In genomic region chr12:57888407-57889157, GRCh38 we compare ENCODE assay signal across 8 cellular contexts. TPM values are rescaled to one million over a fixed set of nuclear protein-coding genes. Genes with fewer than 3 reads are reported as not detected.
DNase-seq lines count a peak whose midpoint lies in the region; ATAC-seq and TF ChIP-seq lines count a peak whose summit lies in the region.

No MANE protein-coding gene starts in this region.

- 0 out of 2 replicates have a peak overlapping the region, but pooled peaks have one; percentile 12 for H3K4me2 ChIP-seq in BLaER1
- H3K4me2 ChIP-seq in KMS-11: peak overlapping the region; percentile 11; the same call in 1 of the 2 replicates

- H3K36me3 ChIP-seq in BLaER1 (no peaks in the 10 kb centered on the region), KMS-11 (ENCODE audit: insufficient read depth) (no peaks in the 10 kb centered on the region), duodenal mucosa (ENCODE audit: control insufficient read depth in 1 of 2, insufficient read depth in 2 of 2, low read length in 2 of 2) (no peaks in the 10 kb centered on the region), mucosa of stomach (ENCODE audit: control insufficient read depth, insufficient read depth, low read length) (no peaks in the 10 kb centered on the region), aorta (ENCODE audit: control insufficient read depth in 1 of 2, insufficient read depth in 2 of 2, low read length in 1 of 2) (no peaks in the 10 kb centered on the region)

- no peak for TF ChIP-seq CTCF in KMS-11 (conservative IDR thresholded peaks at IDR 0.05; ENCODE audit: low read depth, low read length)

- H3K9me3 ChIP-seq in BLaER1 (peaks cover 11% of the 10 kb centered on the region), duodenal mucosa (ENCODE audit: control insufficient read depth in 1 of 2, low read length in 2 of 2) (no peaks in the 10 kb centered on the region), mucosa of stomach (ENCODE audit: control insufficient read depth, low read length) (no peaks in the 10 kb centered on the region), aorta (ENCODE audit: control insufficient read depth, low read length) (no peaks in the 10 kb centered on the region)

- ATAC-seq in aorta (ENCODE audit: low FRiP score) (peak; percentile 33), HG03571 (IDR thresholded peaks at IDR 0.05; ENCODE audit: unreplicated experiment) (no peak)

- H4K20me1 ChIP-seq in BLaER1: no peaks in the 10 kb centered on the region
- H4K20me1 ChIP-seq in KMS-11 (ENCODE audit: insufficient read depth): no peaks in the 10 kb centered on the region

- WGBS in aorta, 2 donors: 3 to 4% methylated on average over 15 of the region's 15 CpGs

- no peak overlapping the region for H3K9ac ChIP-seq in BLaER1
- H3K9ac ChIP-seq in KMS-11: no peak overlapping the region
- peak overlapping the region; percentile 20 to 57 for H3K9ac ChIP-seq in duodenal mucosa (ENCODE audit: low read depth in 1 of 2, low read length in 2 of 2)
- peak overlapping the region; percentile 62 for H3K9ac ChIP-seq in mucosa of stomach (ENCODE audit: low read length)

- H3K27me3 ChIP-seq in BLaER1 (peaks cover 6% of the 10 kb centered on the region), KMS-11 (ENCODE audit: insufficient read depth, low read depth) (no peaks in the 10 kb centered on the region), duodenal mucosa (ENCODE audit: control insufficient read depth in 1 of 2, insufficient read depth in 2 of 2, low read length in 2 of 2) (no peaks in the 10 kb centered on the region), mucosa of stomach (ENCODE audit: control insufficient read depth, insufficient read depth, low read length) (no peaks in the 10 kb centered on the region), aorta (ENCODE audit: control insufficient read depth in 1 of 2, insufficient read depth in 2 of 2, low read length in 1 of 2) (no peaks in the 10 kb centered on the region)

- H3K4me3 ChIP-seq in BLaER1 (no peak overlapping the region), KMS-11 (IDR thresholded peaks at IDR 0.05; ENCODE audit: insufficient read depth, low read depth, low read length) (no peak overlapping the region), duodenal mucosa (ENCODE audit: low read depth in 1 of 2, low read length in 2 of 2) (peak overlapping the region; percentile 18 to 51), mucosa of stomach (ENCODE audit: low read length) (peak overlapping the region; percentile 20), aorta (ENCODE audit: low read length in 2 of 2) (no peak overlapping the region)

- peak; percentile 47 for DNase-seq in SHP77 treated with DMSO at 0.1 percent for 48 hours (lab: John Stamatoyannopoulos, UW)
- DNase-seq in aorta: peak; percentile 67 to 80
- no peak for DNase-seq in OCI-M2 (lab: John Stamatoyannopoulos, UW; ENCODE audit: unreplicated experiment)

- intact Hi-C loops in aorta (cut with DNase I): no loop called here

- no peaks in the 10 kb centered on the region for H3K79me2 ChIP-seq in KMS-11 (ENCODE audit: insufficient read depth, low read depth)

- no peak overlapping the region for H3K27ac ChIP-seq in BLaER1
- H3K27ac ChIP-seq in KMS-11: no peak overlapping the region
- H3K27ac ChIP-seq in duodenal mucosa (ENCODE audit: low read depth, low read length): peak overlapping the region; percentile 55
- peak overlapping the region; percentile 96 to 98 for H3K27ac ChIP-seq in aorta (ENCODE audit: low read depth in 1 of 2, low read length in 2 of 2)

- H3K4me1 ChIP-seq in BLaER1 (peaks cover 16% of the 10 kb centered on the region), KMS-11 (ENCODE audit: low read depth, poor library complexity, severe bottlenecking) (peaks cover 28% of the 10 kb centered on the region), duodenal mucosa (ENCODE audit: control insufficient read depth in 1 of 2, insufficient read depth in 2 of 2, low read length in 2 of 2) (peaks cover 42 to 45% of the 10 kb centered on the region in 2 donors), mucosa of stomach (ENCODE audit: control insufficient read depth, insufficient read depth, low read length) (peaks cover 55% of the 10 kb centered on the region), aorta (ENCODE audit: control insufficient read depth in 1 of 2, insufficient read depth in 2 of 2, low read length in 2 of 2) (no peaks in the 10 kb centered on the region)

- H2AFZ ChIP-seq in KMS-11 (ENCODE audit: low read depth): no peak overlapping the region

RNA-seq across cellular contexts. Expression of gene CTDSP2, which starts 42.1 kb away (rescaled TPM):
- 100 to 1,000 TPM; 187 to 252 TPM for total RNA-seq in aorta
- polyA plus RNA-seq in aorta: 10 to 100 TPM; 51.2 to 91.7 TPM

RNA-seq across cellular contexts. Expression of gene ATP23, which starts 52.8 kb away (rescaled TPM):
- total RNA-seq in aorta: 1 to 10 TPM; 3.9 to 5.4 TPM
- 10 to 100 TPM in 1 of 2 donors, 1 to 10 TPM in 1; 3.4 to 19.3 TPM for polyA plus RNA-seq in aorta

Comparison
In these comparisons a context has a peak if more than half of its experiments do, and no peak if none do; other contexts are left out.
1. H3K27ac ChIP-seq: peak in duodenal mucosa (single experiment) and aorta (2 of 2); none in BLaER1 (single experiment) and KMS-11 (single experiment).
2. H3K4me3 ChIP-seq: peak in duodenal mucosa (2 of 2) and mucosa of stomach (single experiment); none in BLaER1 (single experiment), KMS-11 (single experiment) and aorta (0 of 2).
3. H3K9ac ChIP-seq: peak in duodenal mucosa (2 of 2) and mucosa of stomach (single experiment); none in BLaER1 (single experiment) and KMS-11 (single experiment).